Comparison of ENCODE assay signal across 31 cellular contexts in the genomic region with DNA sequence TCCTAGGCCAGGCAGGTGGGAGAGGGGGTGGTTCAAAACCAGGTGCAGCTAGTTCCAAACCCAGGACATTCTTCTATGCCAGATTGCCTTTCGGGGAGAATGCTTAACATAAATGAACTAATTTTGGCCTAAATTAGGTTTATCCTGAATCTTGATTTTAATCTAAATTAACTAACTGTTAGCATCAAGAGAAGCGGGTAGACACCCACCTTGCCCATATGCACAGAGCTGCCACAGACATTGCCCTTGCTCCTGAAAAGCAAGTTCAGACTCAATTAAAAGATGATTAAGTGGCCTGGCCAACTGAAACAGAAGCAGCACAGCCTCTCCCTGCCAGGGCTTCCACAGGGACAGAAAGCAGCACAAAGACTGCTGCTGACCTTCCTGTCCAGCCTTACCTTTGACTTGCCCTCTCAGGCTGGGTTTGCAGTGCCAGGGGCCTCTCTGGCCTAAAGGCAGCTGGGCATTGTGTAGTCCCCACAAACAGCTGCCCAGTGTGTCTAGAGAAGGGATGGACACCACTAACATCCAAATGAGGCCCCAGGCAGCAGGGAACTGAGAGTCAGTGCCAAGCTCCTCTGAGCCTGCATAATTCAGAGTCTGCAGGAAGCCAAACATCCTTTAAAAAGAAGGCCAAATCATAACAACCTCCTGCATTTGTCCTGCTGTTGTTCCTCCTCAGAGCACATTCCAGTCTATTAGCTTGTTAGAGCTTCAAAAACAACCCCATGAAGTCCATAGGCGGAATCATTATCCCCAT. TPM values are rescaled to one million over a fixed set of nuclear protein-coding genes. Genes with fewer than 3 reads are reported as not detected.
DNase-seq lines count a peak whose midpoint lies in the region; ATAC-seq and TF ChIP-seq lines count a peak whose summit lies in the region.
"Had no signal": no experiment of that assay in that cellular context is flagged by ENCODE, and none has a peak within 500 bp of the region (broad histone marks: within the 10 kb centered on the region; RNA-seq: fewer than 3 reads in every experiment).

No MANE protein-coding gene starts in this region.

- ATAC-seq in WTC11: peak; percentile 48; the same call in 1 of the 2 replicates
- no peak for ATAC-seq in GM18909 (IDR thresholded peaks at IDR 0.05; ENCODE audit: poor library complexity, unreplicated experiment)
- ATAC-seq: HepG2; natural killer cell treated with Interleukin-12 subunit alpha and Interleukin-12 subunit beta and Interleukin-15 and Interleukin-18, amount 100 ng/mL, for 72 hours; pancreas; PC-3; Right ventricle myocardium inferior had no signal

- H3K4me3 Mint-ChIP-seq in WTC11 (no peak overlapping the region), mesothelial cell of epicardium (no peak overlapping the region)
- H3K4me3 Mint-ChIP-seq: activated B cell treated with CpG ODN at 0.5 μM for 24 hours; activated naive CD4-positive, alpha-beta T cell treated with anti-CD3 and anti-CD28 coated beads, Interleukin-2, amount 10 ng/mL, durations not matched to agents 7 days and 5 days; activated T-helper 1 cell treated with anti-CD3 and anti-CD28 coated beads, Interleukin-12 subunit alpha, Interleukin-12 subunit beta, Interleukin-2, Interleukin-4 antibody, amounts not matched to agents 30 ng/mL and 10 ng/mL and 1 ng/mL, durations not matched to agents 14 hours and 24 hours and 36 hours; natural killer cell treated with Interleukin-12 subunit alpha and Interleukin-12 subunit beta and Interleukin-15 and Interleukin-18, amount 100 ng/mL, for 72 hours had no signal

- H3K36me3 Mint-ChIP-seq in WTC11 (0 out of 2 replicates have a peak, but pooled peaks cover 2% of the 10 kb centered on the region), mesothelial cell of epicardium (peaks cover 5% of the 10 kb centered on the region)
- H3K36me3 Mint-ChIP-seq: activated naive CD4-positive, alpha-beta T cell treated with anti-CD3 and anti-CD28 coated beads, Interleukin-2, amount 10 ng/mL, durations not matched to agents 7 days and 5 days had no signal

- TF ChIP-seq POLR2A in esophagus squamous epithelium (IDR thresholded peaks at IDR 0.05): no peak

- H3K27me3 Mint-ChIP-seq in WTC11 (ENCODE audit: low read depth): no peaks in the 10 kb centered on the region
- no peaks in the 10 kb centered on the region for H3K27me3 Mint-ChIP-seq in mesothelial cell of epicardium (ENCODE audit: low read depth)
- H3K27me3 Mint-ChIP-seq: activated B cell treated with CpG ODN at 0.5 μM for 24 hours; activated naive CD4-positive, alpha-beta T cell treated with anti-CD3 and anti-CD28 coated beads, Interleukin-2, amount 10 ng/mL, durations not matched to agents 7 days and 5 days had no signal

- TF ChIP-seq CTCF in WTC11 (IDR thresholded peaks at IDR 0.05): no peak
- no peak for TF ChIP-seq CTCF in mesothelial cell of epicardium (IDR thresholded peaks at IDR 0.05; ENCODE audit: unreplicated experiment)
- TF ChIP-seq CTCF in esophagus squamous epithelium (IDR thresholded peaks at IDR 0.05): no peak

- WGBS in esophagus squamous epithelium, 2 donors: 84 to 91% methylated on average over 3 of the region's 3 CpGs

- intact Hi-C loops in esophagus squamous epithelium (cut with DNase I): no loop called here

- H3K27ac Mint-ChIP-seq in WTC11 (no peak overlapping the region), mesothelial cell of epicardium (no peak overlapping the region)
- H3K27ac Mint-ChIP-seq: activated B cell treated with CpG ODN at 0.5 μM for 24 hours; activated naive CD4-positive, alpha-beta T cell treated with anti-CD3 and anti-CD28 coated beads, Interleukin-2, amount 10 ng/mL, durations not matched to agents 7 days and 5 days; activated T-helper 1 cell treated with anti-CD3 and anti-CD28 coated beads, Interleukin-12 subunit alpha, Interleukin-12 subunit beta, Interleukin-2, Interleukin-4 antibody, amounts not matched to agents 30 ng/mL and 10 ng/mL and 1 ng/mL, durations not matched to agents 14 hours and 24 hours and 36 hours; natural killer cell treated with Interleukin-12 subunit alpha and Interleukin-12 subunit beta and Interleukin-15 and Interleukin-18, amount 100 ng/mL, for 72 hours had no signal

- no peaks in the 10 kb centered on the region for H3K9me3 ChIP-seq in esophagus squamous epithelium
- H3K9me3 ChIP-seq: pancreas had no signal

- POLR2A ChIA-PET in WTC11 (lab: Charles Lee): interaction anchor here (0.6 kb wide), 1 partner anchor 15 kb away, joined by 5 read pairs; no protein-coding TSS in a partner anchor

- peaks cover 18% of the 10 kb centered on the region for H3K9me3 Mint-ChIP-seq in WTC11
- peaks cover 29% of the 10 kb centered on the region for H3K9me3 Mint-ChIP-seq in mesothelial cell of epicardium

- no peak overlapping the region for H3K4me3 ChIP-seq in esophagus squamous epithelium
- H3K4me3 ChIP-seq: left ventricle myocardium inferior, pancreas had no signal

- DNase-seq in G401 (ENCODE audit: low spot score): peak; percentile 20
- DNase-seq in WTC11 (ENCODE audit: low spot score): no peak
- DNase-seq in epidermal melanocyte (ENCODE audit: insufficient read length, low spot score): peak; percentile 50
- DNase-seq in pons (ENCODE audit: low spot score): peak; percentile 61
- no peak for DNase-seq in COLO829 (ENCODE audit: low spot score)
- DNase-seq in mesothelial cell of epicardium (ENCODE audit: low spot score in 2 of 2, unreplicated experiment in 2 of 2): no peak
- DNase-seq in esophagus squamous epithelium (lab: John Stamatoyannopoulos, UW): no peak
- DNase-seq: activated B cell treated with CpG ODN at 0.5 μM for 24 hours; activated CD4-positive, alpha-beta T cell treated with anti-CD3 and anti-CD28 coated beads, Interleukin-2, amount 50 U/mL, for 4 hours; activated naive CD4-positive, alpha-beta T cell treated with anti-CD3 and anti-CD28 coated beads, Interleukin-2, amount 10 ng/mL, durations not matched to agents 7 days and 5 days; amniotic stem cell; cortex of kidney; DMS79 treated with DMSO at 0.1 percent for 48 hours; islet precursor cell; left ventricle myocardium inferior; NCI-H1694; NCI-H2171; NCI-H510A treated with DMSO at 0.1 percent for 48 hours; NK-92 treated with Interleukin-12 subunit alpha and Interleukin-12 subunit beta, amount 100 ng/mL, for 24 hours; pancreas; PC-3; stimulated activated CD4-positive, alpha-beta T cell treated with anti-CD3 and anti-CD28 coated beads, Interleukin-2, amount 100 ng/mL, for 48 hours; T-helper 9 cell had no signal

- in situ Hi-C loops in G401 (cut with HindIII; ENCODE audit: low sequenced_read_pairs): no loop called here

- CTCF ChIA-PET in WTC11 (lab: Charles Lee): interaction anchor here (0.6 to 1.9 kb wide), 3 partner anchors 16 to 284 kb away, joined by 3 to 10 read pairs (median 4); a partner anchor contains a TSS

- no peaks in the 10 kb centered on the region for H3K27me3 ChIP-seq in esophagus squamous epithelium
- H3K27me3 ChIP-seq: pancreas had no signal

- H3K4me1 Mint-ChIP-seq in WTC11 (no peaks in the 10 kb centered on the region; the same call in 1 of the 2 replicates), mesothelial cell of epicardium (no peaks in the 10 kb centered on the region)
- H3K4me1 Mint-ChIP-seq: activated B cell treated with CpG ODN at 0.5 μM for 24 hours; activated naive CD4-positive, alpha-beta T cell treated with anti-CD3 and anti-CD28 coated beads, Interleukin-2, amount 10 ng/mL, durations not matched to agents 7 days and 5 days had no signal

- peak overlapping the region in 1 of 4 donors; percentile 16 for H3K27ac ChIP-seq in esophagus squamous epithelium
- H3K27ac ChIP-seq: left ventricle myocardium inferior, pancreas had no signal

- no peaks in the 10 kb centered on the region for H3K36me3 ChIP-seq in esophagus squamous epithelium
- H3K36me3 ChIP-seq: left ventricle myocardium inferior, pancreas had no signal

- H3K4me1 ChIP-seq in esophagus squamous epithelium: no peaks in the 10 kb centered on the region
- H3K4me1 ChIP-seq: left ventricle myocardium inferior, pancreas had no signal

TF ChIP-seq in WTC11, 78 proteins besides CTCF, POLR2A, EP300 and RAD21 (continues in another document):
- TF ChIP-seq PRRX2 (CRISPR knock-in tag; IDR thresholded peaks at IDR 0.05) (no peak), TP53 (CRISPR knock-in tag; IDR thresholded peaks at IDR 0.05) (no peak)
- TF ChIP-seq, protein P1, sequence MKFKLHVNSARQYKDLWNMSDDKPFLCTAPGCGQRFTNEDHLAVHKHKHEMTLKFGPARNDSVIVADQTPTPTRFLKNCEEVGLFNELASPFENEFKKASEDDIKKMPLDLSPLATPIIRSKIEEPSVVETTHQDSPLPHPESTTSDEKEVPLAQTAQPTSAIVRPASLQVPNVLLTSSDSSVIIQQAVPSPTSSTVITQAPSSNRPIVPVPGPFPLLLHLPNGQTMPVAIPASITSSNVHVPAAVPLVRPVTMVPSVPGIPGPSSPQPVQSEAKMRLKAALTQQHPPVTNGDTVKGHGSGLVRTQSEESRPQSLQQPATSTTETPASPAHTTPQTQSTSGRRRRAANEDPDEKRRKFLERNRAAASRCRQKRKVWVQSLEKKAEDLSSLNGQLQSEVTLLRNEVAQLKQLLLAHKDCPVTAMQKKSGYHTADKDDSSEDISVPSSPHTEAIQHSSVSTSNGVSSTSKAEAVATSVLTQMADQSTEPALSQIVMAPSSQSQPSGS (CRISPR knock-in tag; IDR thresholded peaks at IDR 0.05; ENCODE audit: borderline replicate concordance, low read depth): no peak
- TF ChIP-seq, protein P2, sequence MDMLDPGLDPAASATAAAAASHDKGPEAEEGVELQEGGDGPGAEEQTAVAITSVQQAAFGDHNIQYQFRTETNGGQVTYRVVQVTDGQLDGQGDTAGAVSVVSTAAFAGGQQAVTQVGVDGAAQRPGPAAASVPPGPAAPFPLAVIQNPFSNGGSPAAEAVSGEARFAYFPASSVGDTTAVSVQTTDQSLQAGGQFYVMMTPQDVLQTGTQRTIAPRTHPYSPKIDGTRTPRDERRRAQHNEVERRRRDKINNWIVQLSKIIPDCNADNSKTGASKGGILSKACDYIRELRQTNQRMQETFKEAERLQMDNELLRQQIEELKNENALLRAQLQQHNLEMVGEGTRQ (CRISPR knock-in tag; IDR thresholded peaks at IDR 0.05): no peak

RNA-seq across cellular contexts. Expression of a gene that starts 15.4 kb away (rescaled TPM):
- 0.43 and 1.1 TPM in 2 replicates for total RNA-seq in G401 (2014; rRNA removed; shearing (Covaris generic))
- total RNA-seq in WTC11 (2021) (1.6 to 3.6 TPM (median 1.7 TPM) in 3 replicates), mesothelial cell of epicardium (12.7 to 13.5 TPM (median 12.9 TPM) in 3 replicates), esophagus squamous epithelium (1 to 10 TPM; 3.8 to 9.0 (median 6.4) TPM)

RNA-seq across cellular contexts. Expression of a gene that starts 51.3 kb away (rescaled TPM):
- total RNA-seq in G401 (2014; rRNA removed; shearing (Covaris generic)): not detected in 2 replicates
- total RNA-seq in WTC11 (2021): not detected in 3 replicates
- total RNA-seq in mesothelial cell of epicardium: not detected in 3 replicates
- total RNA-seq in esophagus squamous epithelium: not detected
- total RNA-seq: activated B cell treated with CpG ODN at 0.5 μM for 24 hours; activated T-helper 1 cell treated with anti-CD3 and anti-CD28 coated beads, Interleukin-12 subunit alpha, Interleukin-12 subunit beta, Interleukin-2, Interleukin-4 antibody, amounts not matched to agents 30 ng/mL and 10 ng/mL and 1 ng/mL, durations not matched to agents 14 hours and 24 hours and 36 hours; glomerular endothelial cell; HepG2; natural killer cell treated with Interleukin-12 subunit alpha and Interleukin-12 subunit beta and Interleukin-15 and Interleukin-18, amount 100 ng/mL, for 72 hours; pancreas; PC-3; subcutaneous adipose tissue; ureter had no signal

Comparison
In these comparisons a context has a peak if more than half of its experiments do, and no peak if none do; other contexts are left out.
1. DNase-seq: peak in G401 (single experiment), epidermal melanocyte (single experiment) and pons (single experiment); none in WTC11 (single experiment), COLO829 (single experiment), mesothelial cell of epicardium (0 of 2) and esophagus squamous epithelium (single experiment).